ENCODE assay signal across 12 cellular contexts in the genomic region with DNA sequence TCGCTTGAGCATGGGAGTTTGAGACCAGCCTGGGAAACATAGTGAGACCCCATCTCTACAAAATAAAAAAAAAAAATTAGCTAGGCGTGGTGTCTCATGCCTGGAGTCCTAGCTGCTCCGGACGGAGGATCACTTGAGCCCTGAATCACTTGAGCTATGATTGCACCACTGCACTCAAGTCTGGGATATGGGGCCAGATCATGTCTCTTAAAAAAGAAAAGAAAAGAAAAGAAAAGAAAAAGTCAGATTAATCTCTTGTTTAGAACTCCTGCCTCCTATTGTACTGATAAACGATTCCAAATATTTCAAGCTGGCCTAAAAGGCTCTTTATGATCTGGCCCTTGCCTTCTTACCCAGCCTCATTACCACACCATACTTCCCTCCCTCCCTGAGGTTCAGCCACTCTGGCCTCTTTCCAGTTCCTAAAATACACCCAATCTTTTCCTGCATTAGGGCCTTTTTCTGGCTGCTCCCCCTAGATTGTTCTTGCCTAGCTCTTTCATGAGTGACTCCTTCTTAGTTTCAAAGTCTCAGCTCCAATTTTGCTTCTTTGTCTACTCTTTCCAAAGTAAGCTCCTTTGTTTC. TPM values are rescaled to one million over a fixed set of nuclear protein-coding genes. Genes with fewer than 3 reads are reported as not detected.
DNase-seq lines count a peak whose midpoint lies in the region; ATAC-seq, FAIRE-seq and TF ChIP-seq lines count a peak whose summit lies in the region.
"Had no signal": no experiment of that assay in that cellular context is flagged by ENCODE, and none has a peak within 500 bp of the region (broad histone marks: within the 10 kb centered on the region; RNA-seq: fewer than 3 reads in every experiment).

No MANE protein-coding gene starts in this region.

- ATAC-seq in naive B cell (ENCODE audit: low read depth in 2 of 2) = no peak
- ATAC-seq in CD4-positive, alpha-beta T cell (ENCODE audit: poor library complexity) = no peak

- no peaks in the 10 kb centered on the region for H3K36me3 Mint-ChIP-seq in naive B cell
- H3K36me3 Mint-ChIP-seq in CD4-positive, alpha-beta T cell (ENCODE audit: low read depth) = peaks cover 7% of the 10 kb centered on the region

- H4K91ac ChIP-seq in H1 (replicated peaks; ENCODE audit: insufficient read length, low read length) = no peak overlapping the region

- H3K23ac ChIP-seq in H1 (ENCODE audit: insufficient read length) = no peak overlapping the region

- H3K27ac ChIP-seq in ACC112 (ENCODE audit: low read depth, low read length) (peak overlapping the region; percentile 65), H1 (ENCODE audit: low read depth, low read length) (no peak overlapping the region)
- no peak overlapping the region for H3K27ac ChIP-seq in CD4-positive, alpha-beta T cell (ENCODE audit: low read depth, low read length)

- 89% methylated on average over 5 of the region's 5 CpGs; no CpG with 5 or more reads in 1 of the 2 experiments for WGBS in H1 (ENCODE audit: extremely low coverage in 1 of 2, insufficient coverage in 1 of 2, insufficient read length in 1 of 2, insufficient replicate concordance in 2 of 2, low coverage in 1 of 2, low lambda C conversion rate in 2 of 2, missing lambda C conversion rate in 1 of 2), 2 experiments

- H2BK20ac ChIP-seq in H1 (ENCODE audit: low read length) = no peak overlapping the region

- H3K14ac ChIP-seq in H1 (ENCODE audit: insufficient read length) = no peak overlapping the region

- peak overlapping the region in 1 of 8 donors; percentile 4 for H3K4me3 Mint-ChIP-seq in naive B cell
- H3K4me3 Mint-ChIP-seq in CD4-positive, alpha-beta T cell = no peak overlapping the region

- H3K23me2 ChIP-seq in H1 (ENCODE audit: low read depth, low read length) = no peaks in the 10 kb centered on the region

- H2BK12ac ChIP-seq in H1 (ENCODE audit: low read depth, low read length) = no peak overlapping the region

- 0 out of 2 replicates have a peak overlapping the region, but pooled peaks have one; percentile 22 for H3K4me3 ChIP-seq in ACC112 (ENCODE audit: low read depth, low read length)
- no peak overlapping the region for H3K4me3 ChIP-seq in H1 (ENCODE audit: extremely low read depth in 1 of 4, insufficient read depth in 2 of 4, low read depth in 3 of 4, low read length in 4 of 4)

- H3K9ac ChIP-seq in H1 (replicated peaks in 1 of 4; ENCODE audit: extremely low read depth in 1 of 4, low read depth in 3 of 4, low read length in 3 of 4) = no peak overlapping the region; a peak in 1 of 7 replicates

- H2AFZ ChIP-seq in ACC112 (ENCODE audit: low read length, unreplicated experiment) = no peak overlapping the region
- no peak overlapping the region for H2AFZ ChIP-seq in H1 (ENCODE audit: low read length)

- peaks cover 49% of the 10 kb centered on the region for H3K79me2 ChIP-seq in ACC112 (ENCODE audit: control insufficient read depth, insufficient read depth, low read length, unreplicated experiment)
- H3K79me2 ChIP-seq in H1 (ENCODE audit: control insufficient read depth in 1 of 2, insufficient read depth in 2 of 2, low read length in 2 of 2) = peaks cover 0 to 83% of the 10 kb centered on the region in 2 experiments; a peak in 2 of 4 replicates

- no peak overlapping the region for H3K4me2 ChIP-seq in H1 (ENCODE audit: insufficient read depth in 1 of 2, low read depth in 2 of 2, low read length in 2 of 2)

- no peak overlapping the region for H3K56ac ChIP-seq in H1 (replicated peaks; ENCODE audit: insufficient read length, low read depth, low read length)

- peak overlapping the region in 4 of 6 donors; percentile 6 to 89 (median 45) for H3K27ac Mint-ChIP-seq in naive B cell
- no peak overlapping the region for H3K27ac Mint-ChIP-seq in CD4-positive, alpha-beta T cell

- H3K4me1 ChIP-seq in ACC112 (ENCODE audit: control insufficient read depth, insufficient read depth, low read length, unreplicated experiment) = peaks cover 21% of the 10 kb centered on the region
- H3K4me1 ChIP-seq in H1 (replicated peaks in 1 of 4; ENCODE audit: control insufficient read depth in 3 of 4, insufficient read depth in 4 of 4, low read length in 3 of 4) = peaks cover 0 to 3% (median under 1%) of the 10 kb centered on the region in 4 experiments; a peak in 3 of 7 replicates

- no peak overlapping the region for H4K8ac ChIP-seq in H1 (ENCODE audit: extremely low read depth, insufficient read depth, low read length)

- no peaks in the 10 kb centered on the region for H3K9me3 Mint-ChIP-seq in naive B cell
- no peaks in the 10 kb centered on the region for H3K9me3 Mint-ChIP-seq in CD4-positive, alpha-beta T cell

- peaks cover 14% of the 10 kb centered on the region for H3K36me3 ChIP-seq in ACC112 (ENCODE audit: insufficient read depth, low read length)
- peaks cover 0 to 23% (median 13%) of the 10 kb centered on the region in 4 experiments; a peak in 4 of 8 replicates for H3K36me3 ChIP-seq in H1 (ENCODE audit: control insufficient read depth in 2 of 4, insufficient read depth in 4 of 4, low read length in 3 of 4)

- FAIRE-seq in H1 (lab: Jason Lieb, UNC) (no peak), D721Med (lab: Jason Lieb, UNC) (no peak)
- FAIRE-seq: small intestine had no signal

- H2BK15ac ChIP-seq in H1 (ENCODE audit: low read length) = no peak overlapping the region

- H3K79me1 ChIP-seq in H1 (ENCODE audit: low read depth, low read length) = no peaks in the 10 kb centered on the region; the same call in 1 of the 2 replicates

- no peak overlapping the region for H3K4ac ChIP-seq in H1 (replicated peaks; ENCODE audit: insufficient read length, low read depth, low read length)

- CTCF ChIA-PET in H1 (lab: Charles Lee; ENCODE audit: partially characterized antibody) = interaction anchor here (0.8 to 1.5 kb wide), 4 partner anchors 11 to 83 kb away, joined by 3 to 5 read pairs (median 4); no protein-coding TSS in a partner anchor
- CTCF ChIA-PET in CD4-positive, alpha-beta T cell (lab: Charles Lee) = no interaction called here

- no peak for TF ChIP-seq POLR2A in H1 (IDR thresholded peaks at IDR 0.05; ENCODE audit: control extremely low read depth in 1 of 2, low read depth in 2 of 2, low read length in 2 of 2)

- no peak for TF ChIP-seq EP300 in H1 (IDR thresholded peaks at IDR 0.05; ENCODE audit: borderline replicate concordance in 1 of 2, low read depth in 2 of 2, low read length in 2 of 2)

- intact Hi-C loops in CD4-positive, alpha-beta T cell (cut with DNase I, micrococcal nuclease) = loop anchor here in 1 of 2 experiments (5.0 kb wide), 1 partner anchor 97 kb away; no protein-coding TSS in a partner anchor

- no peak overlapping the region for H4K5ac ChIP-seq in H1 (ENCODE audit: insufficient read length, low read depth, low read length)

- POLR2A ChIA-PET in H1 (lab: Charles Lee; ENCODE audit: partially characterized antibody) = interaction anchor here (1.1 to 1.9 kb wide), 8 partner anchors 13 to 75 kb away, joined by 3 to 7 read pairs (median 5); a partner anchor contains a TSS
- POLR2A ChIA-PET in CD4-positive, alpha-beta T cell (lab: Charles Lee) = interaction anchor here (0.7 kb wide), 1 partner anchor 21 kb away, joined by 3 read pairs; no protein-coding TSS in a partner anchor

- peaks cover 20 to 29% (median 21%) of the 10 kb centered on the region in 3 donors for H3K4me1 Mint-ChIP-seq in naive B cell
- H3K4me1 Mint-ChIP-seq in CD4-positive, alpha-beta T cell (ENCODE audit: low read depth) = peaks cover 16% of the 10 kb centered on the region

- H4K20me1 ChIP-seq in H1 (replicated peaks in 1 of 2; ENCODE audit: control insufficient read depth in 1 of 2, insufficient read depth in 2 of 2, low read length in 2 of 2) = no peaks in the 10 kb centered on the region

- H3K27me3 Mint-ChIP-seq in naive B cell = no peaks in the 10 kb centered on the region
- H3K27me3 Mint-ChIP-seq in CD4-positive, alpha-beta T cell = no peaks in the 10 kb centered on the region

- no peak overlapping the region for H2AK5ac ChIP-seq in H1 (ENCODE audit: low read depth, low read length)

- 0 out of 2 replicates have a peak overlapping the region, but pooled peaks have one; percentile 71 for H2BK5ac ChIP-seq in H1 (ENCODE audit: low read depth, low read length)

- DNase-seq in LHCN-M2 (ENCODE audit: low read depth) = peak; percentile 65
- DNase-seq in H1 (ENCODE audit: low read depth in 1 of 2, low spot score in 2 of 2) = no peak
- DNase-seq in naive B cell = no peak
- no peak for DNase-seq in CD4-positive, alpha-beta T cell
- no peak for DNase-seq in activated gamma-delta T cell treated with Interleukin-2 at 50 U/mL for 16 hours
- DNase-seq in COLO668 (lab: John Stamatoyannopoulos, UW; ENCODE audit: unreplicated experiment) = no peak
- DNase-seq in D721Med (ENCODE audit: insufficient read length, low spot score) = no peak
- DNase-seq: activated CD4-positive, alpha-beta T cell treated with anti-CD3 and anti-CD28 coated beads for 48 hours; DMS53; NCI-H187 treated with DMSO at 0.1 percent for 48 hours; small intestine had no signal

- no peaks in the 10 kb centered on the region for H3K9me3 ChIP-seq in H1 (ENCODE audit: insufficient read depth in 2 of 2, low read depth in 1 of 2, low read length in 1 of 2)
- no peaks in the 10 kb centered on the region for H3K9me3 ChIP-seq in CD4-positive, alpha-beta T cell (ENCODE audit: control insufficient read depth, low read length)

- H3K27me3 ChIP-seq in ACC112 (ENCODE audit: insufficient read depth, low read length) = no peaks in the 10 kb centered on the region
- H3K27me3 ChIP-seq in H1 (replicated peaks in 1 of 4; ENCODE audit: control insufficient read depth in 3 of 4, extremely low read depth in 1 of 4, insufficient read depth in 3 of 4, low read length in 3 of 4) = no peaks in the 10 kb centered on the region
- no peaks in the 10 kb centered on the region for H3K27me3 ChIP-seq in CD4-positive, alpha-beta T cell (ENCODE audit: control insufficient read depth, insufficient read depth, low read length)

- TF ChIP-seq CTCF in H1 (IDR thresholded peaks at IDR 0.05; ENCODE audit: control extremely low read depth in 1 of 3, insufficient read depth in 1 of 3, low read depth in 1 of 3, low read length in 3 of 3) (no peak), D721Med (IDR thresholded peaks at IDR 0.05; ENCODE audit: insufficient read depth, missing control alignments) (no peak)
- TF ChIP-seq CTCF in CD4-positive, alpha-beta T cell (IDR thresholded peaks at IDR 0.05) = no peak

- no peak overlapping the region for H3K18ac ChIP-seq in H1 (ENCODE audit: extremely low read depth, low read length)

- no peak for TF ChIP-seq RAD21 in H1 (IDR thresholded peaks at IDR 0.05 in 1 of 2, conservative IDR thresholded peaks at IDR 0.05 in 1 of 2; ENCODE audit: low read depth in 2 of 2, low read length in 2 of 2)

- no peak overlapping the region for H2BK120ac ChIP-seq in H1 (replicated peaks; ENCODE audit: low read depth, low read length)

RNA-seq across cellular contexts. Expression of a gene that starts 41.7 kb away (rescaled TPM):
- 147 and 163 TPM in 2 replicates for total RNA-seq in LHCN-M2 (2014; rRNA removed)
- polyA plus RNA-seq in LHCN-M2 (2012) = 124 TPM
- 361 and 377 TPM in 2 replicates for total RNA-seq in H1 (2021; fragmentation: NEBNext Ultra II Directional; extraction: Animal tissue kit (Norgen Biotek cat#: 25700))
- polyA plus RNA-seq in H1 (2011; rRNA removed) (91.8 and 119 TPM in 2 replicates), naive B cell (ENCODE audit: low read depth in 6 of 6) (10 to 100 TPM; 17.1 to 27.6 (median 25.2) TPM)
- polyA plus RNA-seq in H1 (2011; cell fraction: cytosol; rRNA removed) = 116 TPM
- polyA plus RNA-seq in H1 (2011; cell fraction: nucleus; rRNA removed) = 183 TPM
- polyA plus RNA-seq in H1 (2012, experiment 1 of 2) = 169 to 191 TPM (median 182 TPM) in 4 replicates
- 19.7 TPM for polyA plus RNA-seq in H1 (2012, experiment 2 of 2)
- polyA plus RNA-seq in H1 (2013, experiment 1 of 2) = 282 TPM
- polyA plus RNA-seq in H1 (2013, experiment 2 of 2) = 348 TPM
- 196 and 261 TPM in 2 replicates for polyA minus RNA-seq in H1 (2011; rRNA and poly(A)+ RNA removed)
- 193 TPM for polyA minus RNA-seq in H1 (2011; cell fraction: cytosol; rRNA and poly(A)+ RNA removed)
- 317 TPM for polyA minus RNA-seq in H1 (2011; cell fraction: nucleus; rRNA and poly(A)+ RNA removed)
- 10 to 100 TPM; 18.5 to 19.7 TPM for total RNA-seq in CD4-positive, alpha-beta T cell
